In the genomic region with DNA sequence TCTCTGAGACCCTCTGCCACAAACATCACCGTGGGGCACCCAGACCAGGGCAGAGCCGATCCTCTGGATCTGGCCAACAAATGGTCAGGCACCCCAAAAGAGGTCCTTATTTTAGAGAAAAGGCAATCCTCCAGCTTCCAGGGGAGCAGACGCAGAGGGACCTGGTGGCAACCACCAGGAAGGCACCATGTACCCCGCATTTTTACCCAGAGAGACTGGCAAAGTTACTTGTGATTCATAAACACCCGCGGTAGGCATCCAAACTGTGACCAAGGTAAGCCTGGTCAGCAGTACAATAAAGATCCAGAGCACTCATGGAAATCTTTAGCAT, we compare ENCODE assay signal across 1 cellular context.
TF ChIP-seq lines count a peak whose summit lies in the region.

No MANE protein-coding gene starts in this region.

TF ChIP-seq in H1, 55 proteins besides CTCF, POLR2A, EP300 and RAD21:
- TF ChIP-seq CBX8 (IDR thresholded peaks at IDR 0.05; ENCODE audit: borderline replicate concordance, low read depth, low read length) (no peak), PHF8 (conservative IDR thresholded peaks at IDR 0.05; ENCODE audit: low read depth, low read length) (no peak), POU5F1 (IDR thresholded peaks at IDR 0.05; ENCODE audit: low read depth, low read length) (no peak), CEBPB (IDR thresholded peaks at IDR 0.05; ENCODE audit: low read depth, low read length) (no peak), SIX5 (IDR thresholded peaks at IDR 0.05; ENCODE audit: low read depth, low read length) (no peak), SIRT6 (IDR thresholded peaks at IDR 0.05; ENCODE audit: low read length) (no peak), SRF (IDR thresholded peaks at IDR 0.05; ENCODE audit: low read depth, low read length) (no peak), HDAC6 (IDR thresholded peaks at IDR 0.05; ENCODE audit: low read depth, low read length) (no peak), CHD2 (IDR thresholded peaks at IDR 0.05; ENCODE audit: low read length) (no peak), TEAD4 (IDR thresholded peaks at IDR 0.05; ENCODE audit: low read depth, low read length) (no peak), ASH2L (IDR thresholded peaks at IDR 0.05; ENCODE audit: low read length) (no peak), ZNF274 (IDR thresholded peaks at IDR 0.05; ENCODE audit: borderline replicate concordance, extremely low read depth, low read length) (no peak), RNF2 (IDR thresholded peaks at IDR 0.05; ENCODE audit: borderline replicate concordance, low read depth, low read length, missing control alignments, poor library complexity, severe bottlenecking) (no peak), SIN3A (conservative IDR thresholded peaks at IDR 0.05 in 1 of 2, IDR thresholded peaks at IDR 0.05 in 1 of 2; ENCODE audit: low read depth in 1 of 2, low read length in 2 of 2) (no peak), POLR2AphosphoS5 (IDR thresholded peaks at IDR 0.05; ENCODE audit: low read depth, low read length) (no peak), YY1 (IDR thresholded peaks at IDR 0.05; ENCODE audit: low read depth, low read length) (no peak), BRCA1 (IDR thresholded peaks at IDR 0.05; ENCODE audit: low read depth, low read length) (no peak)
- TF ChIP-seq, protein P1, sequence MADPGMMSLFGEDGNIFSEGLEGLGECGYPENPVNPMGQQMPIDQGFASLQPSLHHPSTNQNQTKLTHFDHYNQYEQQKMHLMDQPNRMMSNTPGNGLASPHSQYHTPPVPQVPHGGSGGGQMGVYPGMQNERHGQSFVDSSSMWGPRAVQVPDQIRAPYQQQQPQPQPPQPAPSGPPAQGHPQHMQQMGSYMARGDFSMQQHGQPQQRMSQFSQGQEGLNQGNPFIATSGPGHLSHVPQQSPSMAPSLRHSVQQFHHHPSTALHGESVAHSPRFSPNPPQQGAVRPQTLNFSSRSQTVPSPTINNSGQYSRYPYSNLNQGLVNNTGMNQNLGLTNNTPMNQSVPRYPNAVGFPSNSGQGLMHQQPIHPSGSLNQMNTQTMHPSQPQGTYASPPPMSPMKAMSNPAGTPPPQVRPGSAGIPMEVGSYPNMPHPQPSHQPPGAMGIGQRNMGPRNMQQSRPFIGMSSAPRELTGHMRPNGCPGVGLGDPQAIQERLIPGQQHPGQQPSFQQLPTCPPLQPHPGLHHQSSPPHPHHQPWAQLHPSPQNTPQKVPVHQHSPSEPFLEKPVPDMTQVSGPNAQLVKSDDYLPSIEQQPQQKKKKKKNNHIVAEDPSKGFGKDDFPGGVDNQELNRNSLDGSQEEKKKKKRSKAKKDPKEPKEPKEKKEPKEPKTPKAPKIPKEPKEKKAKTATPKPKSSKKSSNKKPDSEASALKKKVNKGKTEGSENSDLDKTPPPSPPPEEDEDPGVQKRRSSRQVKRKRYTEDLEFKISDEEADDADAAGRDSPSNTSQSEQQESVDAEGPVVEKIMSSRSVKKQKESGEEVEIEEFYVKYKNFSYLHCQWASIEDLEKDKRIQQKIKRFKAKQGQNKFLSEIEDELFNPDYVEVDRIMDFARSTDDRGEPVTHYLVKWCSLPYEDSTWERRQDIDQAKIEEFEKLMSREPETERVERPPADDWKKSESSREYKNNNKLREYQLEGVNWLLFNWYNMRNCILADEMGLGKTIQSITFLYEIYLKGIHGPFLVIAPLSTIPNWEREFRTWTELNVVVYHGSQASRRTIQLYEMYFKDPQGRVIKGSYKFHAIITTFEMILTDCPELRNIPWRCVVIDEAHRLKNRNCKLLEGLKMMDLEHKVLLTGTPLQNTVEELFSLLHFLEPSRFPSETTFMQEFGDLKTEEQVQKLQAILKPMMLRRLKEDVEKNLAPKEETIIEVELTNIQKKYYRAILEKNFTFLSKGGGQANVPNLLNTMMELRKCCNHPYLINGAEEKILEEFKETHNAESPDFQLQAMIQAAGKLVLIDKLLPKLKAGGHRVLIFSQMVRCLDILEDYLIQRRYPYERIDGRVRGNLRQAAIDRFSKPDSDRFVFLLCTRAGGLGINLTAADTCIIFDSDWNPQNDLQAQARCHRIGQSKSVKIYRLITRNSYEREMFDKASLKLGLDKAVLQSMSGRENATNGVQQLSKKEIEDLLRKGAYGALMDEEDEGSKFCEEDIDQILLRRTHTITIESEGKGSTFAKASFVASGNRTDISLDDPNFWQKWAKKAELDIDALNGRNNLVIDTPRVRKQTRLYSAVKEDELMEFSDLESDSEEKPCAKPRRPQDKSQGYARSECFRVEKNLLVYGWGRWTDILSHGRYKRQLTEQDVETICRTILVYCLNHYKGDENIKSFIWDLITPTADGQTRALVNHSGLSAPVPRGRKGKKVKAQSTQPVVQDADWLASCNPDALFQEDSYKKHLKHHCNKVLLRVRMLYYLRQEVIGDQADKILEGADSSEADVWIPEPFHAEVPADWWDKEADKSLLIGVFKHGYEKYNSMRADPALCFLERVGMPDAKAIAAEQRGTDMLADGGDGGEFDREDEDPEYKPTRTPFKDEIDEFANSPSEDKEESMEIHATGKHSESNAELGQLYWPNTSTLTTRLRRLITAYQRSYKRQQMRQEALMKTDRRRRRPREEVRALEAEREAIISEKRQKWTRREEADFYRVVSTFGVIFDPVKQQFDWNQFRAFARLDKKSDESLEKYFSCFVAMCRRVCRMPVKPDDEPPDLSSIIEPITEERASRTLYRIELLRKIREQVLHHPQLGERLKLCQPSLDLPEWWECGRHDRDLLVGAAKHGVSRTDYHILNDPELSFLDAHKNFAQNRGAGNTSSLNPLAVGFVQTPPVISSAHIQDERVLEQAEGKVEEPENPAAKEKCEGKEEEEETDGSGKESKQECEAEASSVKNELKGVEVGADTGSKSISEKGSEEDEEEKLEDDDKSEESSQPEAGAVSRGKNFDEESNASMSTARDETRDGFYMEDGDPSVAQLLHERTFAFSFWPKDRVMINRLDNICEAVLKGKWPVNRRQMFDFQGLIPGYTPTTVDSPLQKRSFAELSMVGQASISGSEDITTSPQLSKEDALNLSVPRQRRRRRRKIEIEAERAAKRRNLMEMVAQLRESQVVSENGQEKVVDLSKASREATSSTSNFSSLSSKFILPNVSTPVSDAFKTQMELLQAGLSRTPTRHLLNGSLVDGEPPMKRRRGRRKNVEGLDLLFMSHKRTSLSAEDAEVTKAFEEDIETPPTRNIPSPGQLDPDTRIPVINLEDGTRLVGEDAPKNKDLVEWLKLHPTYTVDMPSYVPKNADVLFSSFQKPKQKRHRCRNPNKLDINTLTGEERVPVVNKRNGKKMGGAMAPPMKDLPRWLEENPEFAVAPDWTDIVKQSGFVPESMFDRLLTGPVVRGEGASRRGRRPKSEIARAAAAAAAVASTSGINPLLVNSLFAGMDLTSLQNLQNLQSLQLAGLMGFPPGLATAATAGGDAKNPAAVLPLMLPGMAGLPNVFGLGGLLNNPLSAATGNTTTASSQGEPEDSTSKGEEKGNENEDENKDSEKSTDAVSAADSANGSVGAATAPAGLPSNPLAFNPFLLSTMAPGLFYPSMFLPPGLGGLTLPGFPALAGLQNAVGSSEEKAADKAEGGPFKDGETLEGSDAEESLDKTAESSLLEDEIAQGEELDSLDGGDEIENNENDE (IDR thresholded peaks at IDR 0.05; ENCODE audit: insufficient replicate concordance, low read length) = no peak
